In the genomic region with DNA sequence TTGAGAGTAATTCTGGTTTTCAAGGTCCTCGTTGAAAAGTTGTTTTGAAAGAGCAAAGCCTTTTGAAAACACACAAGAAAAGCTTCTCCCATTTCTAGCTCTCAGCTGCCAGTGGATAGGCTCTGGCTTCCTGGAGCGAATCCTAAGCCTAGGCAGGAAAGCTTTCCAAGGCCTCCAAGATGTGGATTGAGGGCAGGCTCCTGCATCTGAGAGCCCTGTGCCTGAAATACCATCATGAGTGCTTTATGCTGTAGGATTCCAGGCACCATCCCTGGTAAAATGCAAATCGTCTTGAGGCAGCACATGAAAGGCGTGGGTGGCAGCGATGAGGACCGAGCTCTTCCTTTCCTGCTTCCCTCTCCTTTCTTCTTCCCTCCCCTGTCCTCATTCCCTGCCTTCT, we compare ENCODE assay signal across 20 cellular contexts.
DNase-seq lines count a peak whose midpoint lies in the region; ATAC-seq, FAIRE-seq and TF ChIP-seq lines count a peak whose summit lies in the region.
"Had no signal": no experiment of that assay in that cellular context is flagged by ENCODE, and none has a peak within 500 bp of the region (broad histone marks: within the 10 kb centered on the region; RNA-seq: fewer than 3 reads in every experiment).

No MANE protein-coding gene starts in this region.

- no peaks in the 10 kb centered on the region for H3K79me2 ChIP-seq in OCI-LY7 (ENCODE audit: insufficient read depth, low read depth, low read length)

- 36 to 44% (median 37%) methylated on average over 6 of the region's 6 CpGs for WGBS in ovary, 3 donors

- no peak overlapping the region for H3K4me2 ChIP-seq in OCI-LY7 (ENCODE audit: low read length)

- H2AFZ ChIP-seq in OCI-LY7 (ENCODE audit: low read length): no peak overlapping the region

- no peaks in the 10 kb centered on the region for H3K36me3 ChIP-seq in left ventricle myocardium inferior
- H3K36me3 ChIP-seq in ovary: no peaks in the 10 kb centered on the region
- no peaks in the 10 kb centered on the region for H3K36me3 ChIP-seq in kidney (ENCODE audit: control insufficient read depth in 1 of 2, insufficient read depth in 2 of 2, low read length in 2 of 2)
- no peaks in the 10 kb centered on the region for H3K36me3 ChIP-seq in OCI-LY7 (ENCODE audit: insufficient read depth, low read length)
- H3K36me3 ChIP-seq: adrenal gland, colonic mucosa had no signal

- CTCF ChIA-PET in OCI-LY7 (lab: Charles Lee; ENCODE audit: unreplicated experiment): no interaction called here

- H3K9me3 ChIP-seq in left ventricle myocardium inferior (replicated peaks): peaks cover 8% of the 10 kb centered on the region
- H3K9me3 ChIP-seq in ovary: no peaks in the 10 kb centered on the region
- no peaks in the 10 kb centered on the region for H3K9me3 ChIP-seq in kidney (ENCODE audit: control insufficient read depth in 1 of 2, low read length in 2 of 2)
- H3K9me3 ChIP-seq in OCI-LY7 (ENCODE audit: low read length): peaks cover 10% of the 10 kb centered on the region; the same call in 1 of the 2 replicates
- H3K9me3 ChIP-seq: colonic mucosa had no signal

- DNase-seq in Right ventricle myocardium inferior (ENCODE audit: missing footprints): no peak
- DNase-seq in cardiac septum (ENCODE audit: low spot score): no peak
- no peak for DNase-seq in left ventricle myocardium inferior
- no peak for DNase-seq in ovary
- DNase-seq in NCI-H2171 (lab: John Stamatoyannopoulos, UW): no peak
- DNase-seq in DMS 273 (lab: John Stamatoyannopoulos, UW; ENCODE audit: unreplicated experiment): no peak
- no peak for DNase-seq in kidney
- no peak for DNase-seq in OCI-LY7 (ENCODE audit: low spot score)
- DNase-seq: activated CD4-positive, alpha-beta T cell treated with anti-CD3 and anti-CD28 coated beads, Interleukin-2, amount 50 U/mL, for 1 hour; activated T-cell treated with anti-CD3 and anti-CD28 coated beads, Interleukin-2, amount 50 U/mL, for 4 hours; CD4-positive, alpha-beta memory T cell; colonic mucosa; natural killer cell; NCI-H1092 treated with DMSO at 0.1 percent for 48 hours; NCI-H2227 treated with DMSO at 0.1 percent for 48 hours; stimulated activated naive B cell treated with anti-CD40 and anti-IgM and Interleukin-4, amounts not matched to agents 10 μg/mL and 1 μg/mL and 100 μg/mL, for 72 hours had no signal

- H4K20me1 ChIP-seq in OCI-LY7 (ENCODE audit: insufficient read depth, low read length): no peaks in the 10 kb centered on the region

- POLR2A ChIA-PET in OCI-LY7 (lab: Charles Lee): no interaction called here

- H3K9ac ChIP-seq in kidney (ENCODE audit: low read length in 2 of 2): no peak overlapping the region

- H3K4me3 ChIP-seq in left ventricle myocardium inferior (no peak overlapping the region), ovary (no peak overlapping the region), kidney (ENCODE audit: low read length in 2 of 2) (no peak overlapping the region), OCI-LY7 (ENCODE audit: low read depth, low read length, poor library complexity, severe bottlenecking) (no peak overlapping the region)
- H3K4me3 ChIP-seq: adrenal gland, colonic mucosa, GM12878 had no signal

- no peak for TF ChIP-seq EP300 in ovary (IDR thresholded peaks at IDR 0.05)

- H3K27ac ChIP-seq in left ventricle myocardium inferior (replicated peaks) (peak overlapping the region; percentile 52), ovary (peak overlapping the region; percentile 3 to 63), kidney (ENCODE audit: low read depth in 2 of 2, low read length in 2 of 2) (no peak overlapping the region), OCI-LY7 (ENCODE audit: low read depth, low read length, poor library complexity, severe bottlenecking) (no peak overlapping the region)
- H3K27ac ChIP-seq: colonic mucosa had no signal

- TF ChIP-seq POLR2A in ovary (IDR thresholded peaks at IDR 0.05): no peak

- TF ChIP-seq CTCF in left ventricle myocardium inferior (IDR thresholded peaks at IDR 0.05; ENCODE audit: borderline replicate concordance) (no peak), ovary (IDR thresholded peaks at IDR 0.05) (no peak), kidney (IDR thresholded peaks at IDR 0.05; ENCODE audit: borderline replicate concordance, extremely low read depth, insufficient read depth) (no peak), OCI-LY7 (conservative IDR thresholded peaks at IDR 0.05; ENCODE audit: low read length) (no peak)

- H3K4me1 ChIP-seq in left ventricle myocardium inferior (peaks cover 23% of the 10 kb centered on the region), ovary (ENCODE audit: insufficient read depth) (peaks cover 11% of the 10 kb centered on the region), kidney (ENCODE audit: control insufficient read depth in 1 of 2, insufficient read depth in 1 of 2, low read depth in 1 of 2, low read length in 2 of 2) (peaks cover 0 to 4% of the 10 kb centered on the region in 2 donors), OCI-LY7 (ENCODE audit: insufficient read depth, low read length, poor library complexity, severe bottlenecking) (no peaks in the 10 kb centered on the region)
- H3K4me1 ChIP-seq: adrenal gland, colonic mucosa had no signal

- peak; percentile 29 for ATAC-seq in Right ventricle myocardium inferior
- ATAC-seq: activated T-cell treated with anti-CD3 and anti-CD28 coated beads, Interleukin-2, amount 50 U/mL, for 4 hours; HCT116; left lobe of liver; stimulated activated naive B cell treated with anti-CD40 and anti-IgM and Interleukin-4, amounts not matched to agents 10 μg/mL and 1 μg/mL and 100 μg/mL, for 72 hours had no signal

- no peaks in the 10 kb centered on the region for H3K9me2 ChIP-seq in OCI-LY7 (ENCODE audit: insufficient read depth, low read length)

- no TSS peak for BruUV-seq in OCI-LY7 (replicated peaks; lab: Mats Ljungman, UMichigan)

- intact Hi-C loops in Right ventricle myocardium inferior (cut with DNase I): loop anchor here (5.0 kb wide), 1 partner anchor 86 kb away; the partner anchor contains the start of gene ITGA11
- intact Hi-C loops in cardiac septum (cut with DNase I): no loop called here
- intact Hi-C loops in left ventricle myocardium inferior (cut with micrococcal nuclease): no loop called here
- intact Hi-C loops in ovary (cut with DNase I): no loop called here
- intact Hi-C loops in kidney (cut with DNase I): no loop called here
- intact Hi-C loops in OCI-LY7 (cut with micrococcal nuclease; ENCODE audit: unreplicated experiment): no loop called here

- H3K27me3 ChIP-seq in left ventricle myocardium inferior (ENCODE audit: low read depth) (no peaks in the 10 kb centered on the region), ovary (no peaks in the 10 kb centered on the region)
- H3K27me3 ChIP-seq: adrenal gland, colonic mucosa had no signal

- FAIRE-seq in kidney (lab: Jason Lieb, UNC): no peak
- FAIRE-seq: GM12878 had no signal

Comparison
In these comparisons a context has a peak if more than half of its experiments do, and no peak if none do; other contexts are left out.
1. H3K27ac ChIP-seq: peak in left ventricle myocardium inferior (single experiment) and ovary (2 of 2); none in kidney (0 of 2) and OCI-LY7 (single experiment).